ENCODE assay signal across 14 cellular contexts in the genomic region with DNA sequence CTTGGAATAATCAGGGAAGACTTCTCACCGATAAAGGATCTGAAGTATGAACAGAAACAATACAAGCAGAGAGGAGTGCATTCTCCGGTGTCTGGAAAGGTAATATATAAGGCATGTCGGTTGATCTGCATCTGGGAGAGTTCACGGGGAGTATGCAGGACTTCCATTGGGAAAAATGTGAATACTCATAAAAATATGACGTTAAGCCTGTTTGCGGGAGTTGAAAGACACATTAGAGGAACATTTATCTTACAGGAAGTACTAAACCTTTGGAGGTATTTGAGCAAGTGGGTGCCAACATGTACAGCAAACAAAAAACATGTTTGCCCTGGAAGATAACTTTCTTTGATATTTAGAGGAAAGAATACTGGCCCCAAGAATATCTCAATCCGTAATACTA.
"Had no signal": no experiment of that assay in that cellular context is flagged by ENCODE, and none has a peak within 500 bp of the region (broad histone marks: within the 10 kb centered on the region; RNA-seq: fewer than 3 reads in every experiment).

No MANE protein-coding gene starts in this region.

- H3K36me3 ChIP-seq: ascending aorta, gastroesophageal sphincter, ovary, tibial artery, vagina had no signal

- H3K9me3 ChIP-seq: ascending aorta, gastroesophageal sphincter, ovary, tibial artery, vagina had no signal

- H3K27me3 ChIP-seq: ascending aorta, gastroesophageal sphincter, ovary, tibial artery, vagina had no signal

- H3K4me3 ChIP-seq: ascending aorta, gastroesophageal sphincter, ovary, tibial artery, vagina had no signal

- H3K27ac ChIP-seq: ascending aorta, gastroesophageal sphincter, ovary, tibial artery, vagina had no signal

- FAIRE-seq: islet of Langerhans had no signal

- DNase-seq: activated naive CD4-positive, alpha-beta T cell; mammary epithelial cell; naive thymus-derived CD4-positive, alpha-beta T cell; ovary; stimulated activated CD4-positive, alpha-beta T cell treated with anti-CD3 and anti-CD28 coated beads, Interleukin-2, amount 100 ng/mL, for 48 hours; stimulated activated naive B cell treated with anti-CD40 and anti-IgM and Interleukin-4, amounts not matched to agents 10 μg/mL and 1 μg/mL and 100 μg/mL, for 72 hours; T-helper 9 cell; tibial artery had no signal

- H3K4me1 ChIP-seq: tibial artery, vagina had no signal

- ATAC-seq: activated CD4-positive, CD25-positive, alpha-beta regulatory T cell treated with anti-CD3 and anti-CD28 coated beads, Interleukin-2, amount 50 U/mL, for 24 hours; gastroesophageal sphincter; left lobe of liver; naive thymus-derived CD4-positive, alpha-beta T cell; stimulated activated naive B cell treated with anti-CD40 and anti-IgM and Interleukin-4, amounts not matched to agents 10 μg/mL and 1 μg/mL and 100 μg/mL, for 72 hours had no signal
